ENCODE assay signal across 23 cellular contexts in genomic region chr3:190860531-190860930, GRCh38. TPM values are rescaled to one million over a fixed set of nuclear protein-coding genes. Genes with fewer than 3 reads are reported as not detected.
"Had no signal": no experiment of that assay in that cellular context is flagged by ENCODE, and none has a peak within 500 bp of the region (broad histone marks: within the 10 kb centered on the region; RNA-seq: fewer than 3 reads in every experiment).

No MANE protein-coding gene starts in this region.

- H3K36me3 Mint-ChIP-seq: activated CD4-positive, alpha-beta memory T cell treated with anti-CD3 and anti-CD28 coated beads for 36 hours; activated naive CD8-positive, alpha-beta T cell treated with anti-CD3 and anti-CD28 coated beads for 36 hours; naive thymus-derived CD8-positive, alpha-beta T cell had no signal

- H3K9ac ChIP-seq: parathyroid adenoma had no signal

- H3K79me2 ChIP-seq: parathyroid adenoma had no signal

- H3K4me3 ChIP-seq: cardiac muscle cell, heart right ventricle, lower lobe of right lung, thoracic aorta, upper lobe of left lung had no signal

- H3K27ac Mint-ChIP-seq: activated CD4-positive, alpha-beta memory T cell treated with anti-CD3 and anti-CD28 coated beads for 36 hours; activated naive CD8-positive, alpha-beta T cell treated with anti-CD3 and anti-CD28 coated beads for 36 hours; naive thymus-derived CD8-positive, alpha-beta T cell had no signal

- H2AFZ ChIP-seq: parathyroid adenoma had no signal

- H3K9me3 ChIP-seq: heart right ventricle, lower lobe of right lung, neutrophil, thoracic aorta, upper lobe of left lung had no signal

- H3K4me1 ChIP-seq: lower lobe of right lung, parathyroid adenoma had no signal

- H3K4me3 Mint-ChIP-seq: activated CD4-positive, alpha-beta memory T cell treated with anti-CD3 and anti-CD28 coated beads for 36 hours; activated naive CD8-positive, alpha-beta T cell treated with anti-CD3 and anti-CD28 coated beads for 36 hours; naive thymus-derived CD8-positive, alpha-beta T cell had no signal

- H3K27ac ChIP-seq: cardiac muscle cell, epithelial cell of prostate, heart right ventricle, lower lobe of right lung, neutrophil, parathyroid adenoma, thoracic aorta, upper lobe of left lung had no signal

- H3K27me3 ChIP-seq: upper lobe of left lung had no signal

- ATAC-seq: heart right ventricle; left colon; lower lobe of right lung; naive thymus-derived CD8-positive, alpha-beta T cell; sciatic nerve had no signal

- DNase-seq: activated CD4-positive, alpha-beta memory T cell treated with anti-CD3 and anti-CD28 coated beads for 36 hours; activated CD4-positive, alpha-beta T cell treated with anti-CD3 and anti-CD28 coated beads for 4 hours; activated naive CD4-positive, alpha-beta T cell treated with Interleukin-2 at 50 U/mL for 16 hours; activated naive CD8-positive, alpha-beta T cell treated with anti-CD3 and anti-CD28 coated beads for 36 hours; activated T-cell treated with anti-CD3 and anti-CD28 coated beads, Interleukin-2, amount 50 U/mL, for 48 hours; cortex of kidney; heart right ventricle; left colon; lower lobe of right lung; naive thymus-derived CD8-positive, alpha-beta T cell; stimulated activated CD4-positive, alpha-beta T cell treated with anti-CD3 and anti-CD28 coated beads, Interleukin-4, amount 100 ng/mL, for 1 hour; stimulated activated naive CD4-positive, alpha-beta T cell treated with Interleukin-2 at 50 U/mL for 16 hours; T-helper 9 cell; upper lobe of left lung had no signal

- H3K36me3 ChIP-seq: cardiac muscle cell, heart right ventricle, lower lobe of right lung, neutrophil, thoracic aorta, upper lobe of left lung had no signal

- H3K9me3 Mint-ChIP-seq: activated CD4-positive, alpha-beta memory T cell treated with anti-CD3 and anti-CD28 coated beads for 36 hours; activated naive CD8-positive, alpha-beta T cell treated with anti-CD3 and anti-CD28 coated beads for 36 hours had no signal

RNA-seq across cellular contexts. Expression of gene GMNC, which starts 2.0 kb away (rescaled TPM):
- total RNA-seq: activated CD4-positive, alpha-beta memory T cell treated with anti-CD3 and anti-CD28 coated beads for 36 hours; activated naive CD8-positive, alpha-beta T cell treated with anti-CD3 and anti-CD28 coated beads for 36 hours; cardiac muscle cell; left colon; lower lobe of right lung; naive thymus-derived CD8-positive, alpha-beta T cell; pulmonary artery endothelial cell; sciatic nerve; T-helper 1 cell treated with Interleukin-12 subunit alpha and Interleukin-12 subunit beta and Interleukin-4 antibody, amounts not matched to agents 30 ng/mL and 1 ng/mL, for 36 hours; thoracic aorta had no signal
- polyA plus RNA-seq: cardiac muscle cell; keratinocyte; naive thymus-derived CD8-positive, alpha-beta T cell had no signal
